ENCODE assay signal across 23 cellular contexts in genomic region chr15:35740761-35741160, GRCh38.
A peak's percentile ranks its signal among the peaks of the same experiment; 100 is the strongest.
DNase-seq lines count a peak whose midpoint lies in the region; ATAC-seq and TF ChIP-seq lines count a peak whose summit lies in the region.
"Had no signal": no experiment of that assay in that cellular context is flagged by ENCODE, and none has a peak within 500 bp of the region (broad histone marks: within the 10 kb centered on the region; RNA-seq: fewer than 3 reads in every experiment).

No MANE protein-coding gene starts in this region.

- H3K27me3 ChIP-seq in brain microvascular endothelial cell (replicated peaks): no peaks in the 10 kb centered on the region
- no peaks in the 10 kb centered on the region for H3K27me3 ChIP-seq in H9 (ENCODE audit: insufficient read depth, low read length)
- H3K27me3 ChIP-seq: BE2C, esophagus squamous epithelium had no signal

- H3K79me2 ChIP-seq in H9 (ENCODE audit: insufficient read depth, low read length): no peaks in the 10 kb centered on the region

- H2BK5ac ChIP-seq in H9 (ENCODE audit: insufficient read length, low read length): no peak overlapping the region

- no peaks in the 10 kb centered on the region for H3K79me1 ChIP-seq in H9 (ENCODE audit: insufficient read depth, low read depth, low read length, poor library complexity, severe bottlenecking)

- H3T11ph ChIP-seq in H9 (ENCODE audit: low read length): no peak overlapping the region

- peaks cover 0 to 1% (median 0%) of the 10 kb centered on the region in 3 experiments; a peak in 2 of 7 replicates for H3K36me3 Mint-ChIP-seq in H9 (ENCODE audit: insufficient read depth in 1 of 3, low read depth in 3 of 3)
- H3K36me3 Mint-ChIP-seq: activated CD4-positive, alpha-beta memory T cell treated with anti-CD3 and anti-CD28 coated beads for 36 hours; natural killer cell had no signal

- in situ Hi-C loops in brain microvascular endothelial cell (cut with HindIII; ENCODE audit: low pct_ligation_motif_present, low sequenced_read_pairs): no loop called here

- no peak overlapping the region for H3K4me2 ChIP-seq in H9 (ENCODE audit: insufficient read depth, insufficient read length, low read length)

- no peak overlapping the region for H4K5ac ChIP-seq in H9 (ENCODE audit: insufficient read length, low read depth, low read length)

- no peak overlapping the region for H3K14ac ChIP-seq in H9 (ENCODE audit: insufficient read depth, low read length)

- no peaks in the 10 kb centered on the region for H3K9me3 ChIP-seq in H9 (ENCODE audit: control insufficient read depth, low read depth, low read length)
- H3K9me3 ChIP-seq: BE2C, esophagus squamous epithelium had no signal

- no peaks in the 10 kb centered on the region for H3K36me3 ChIP-seq in brain microvascular endothelial cell (replicated peaks)
- H3K36me3 ChIP-seq: BE2C, esophagus squamous epithelium, WERI-Rb-1 had no signal

- no peak overlapping the region for H4K91ac ChIP-seq in H9 (ENCODE audit: insufficient read length, low read depth, low read length)

- no peak overlapping the region for H2AFZ ChIP-seq in H9 (ENCODE audit: low read length)

- no peak overlapping the region for H3K4ac ChIP-seq in H9 (ENCODE audit: low read depth, low read length)

- no peak overlapping the region for H2BK20ac ChIP-seq in H9 (ENCODE audit: low read depth, low read length, poor library complexity, severe bottlenecking)

- H3K9me3 Mint-ChIP-seq in H9: peaks cover 0 to 5% of the 10 kb centered on the region in 2 experiments; a peak in 3 of 5 replicates
- H3K9me3 Mint-ChIP-seq: activated CD4-positive, alpha-beta memory T cell treated with anti-CD3 and anti-CD28 coated beads for 36 hours; activated T-cell treated with anti-CD3 and anti-CD28 coated beads, Interleukin-2, amount 50 U/mL, for 72 hours had no signal

- H2BK120ac ChIP-seq in H9 (ENCODE audit: low read depth, low read length, poor library complexity, severe bottlenecking): no peak overlapping the region

- no peak overlapping the region for H3K27ac Mint-ChIP-seq in H9
- H3K27ac Mint-ChIP-seq: activated CD4-positive, alpha-beta memory T cell treated with anti-CD3 and anti-CD28 coated beads for 36 hours; activated T-cell treated with anti-CD3 and anti-CD28 coated beads, Interleukin-2, amount 50 U/mL, for 72 hours; natural killer cell had no signal

- no peaks in the 10 kb centered on the region for H3K23me2 ChIP-seq in H9 (ENCODE audit: insufficient read length, low read depth, low read length, poor library complexity, severe bottlenecking)

- no peak overlapping the region for H3K18ac ChIP-seq in H9 (ENCODE audit: insufficient read length, low read depth, low read length)

- H3K9ac ChIP-seq in H9 (ENCODE audit: extremely low read depth, insufficient read length, low read length): no peak overlapping the region

- DNase-seq in EH (ENCODE audit: low read depth) (peak; percentile 76), NCI-H1694 treated with DMSO at 0.1 percent for 48 hours (lab: John Stamatoyannopoulos, UW) (peak; percentile 33), brain microvascular endothelial cell (peak; percentile 50), glomerular visceral epithelial cell (ENCODE audit: extremely low spot score) (peak; percentile 5), H9 (no peak), DMS79 (lab: John Stamatoyannopoulos, UW) (no peak)
- DNase-seq: activated CD4-positive, alpha-beta memory T cell treated with anti-CD3 and anti-CD28 coated beads for 36 hours; activated T-cell treated with anti-CD3 and anti-CD28 coated beads, Interleukin-2, amount 50 U/mL, for 72 hours; BE2C; esophagus squamous epithelium; GF-D8; hippocampal formation; Karpas-422; natural killer cell; NCI-H1105; NCI-H2227 treated with DMSO at 0.1 percent for 48 hours; stimulated activated CD4-positive, alpha-beta T cell treated with anti-CD3 and anti-CD28 coated beads, Interleukin-4, amount 100 ng/mL, for 4 hours; substantia nigra; T-helper 1 cell; WERI-Rb-1 had no signal

- H3K27ac ChIP-seq in brain microvascular endothelial cell (no peak overlapping the region), H9 (ENCODE audit: insufficient read length, low read depth, low read length) (no peak overlapping the region)
- H3K27ac ChIP-seq: esophagus squamous epithelium, skin epidermis, WERI-Rb-1 had no signal

- no peaks in the 10 kb centered on the region for H3K4me1 ChIP-seq in H9 (ENCODE audit: insufficient read depth, low read length)

- no peak overlapping the region for H3K4me3 Mint-ChIP-seq in H9
- H3K4me3 Mint-ChIP-seq: activated CD4-positive, alpha-beta memory T cell treated with anti-CD3 and anti-CD28 coated beads for 36 hours; activated T-cell treated with anti-CD3 and anti-CD28 coated beads, Interleukin-2, amount 50 U/mL, for 72 hours; natural killer cell had no signal

- H3K4me3 ChIP-seq in brain microvascular endothelial cell (ENCODE audit: low read depth, low read length): no peak overlapping the region
- H3K4me3 ChIP-seq: esophagus squamous epithelium, skin epidermis had no signal

- no peak overlapping the region for H2AK5ac ChIP-seq in H9 (ENCODE audit: insufficient read length, low read length)

- H3K56ac ChIP-seq in H9 (ENCODE audit: insufficient read length, low read depth, low read length): no peak overlapping the region

- no peaks in the 10 kb centered on the region for H3K27me3 Mint-ChIP-seq in H9 (ENCODE audit: low read depth)

- H3K23ac ChIP-seq in H9 (ENCODE audit: insufficient read length, low read depth, low read length): no peak overlapping the region

- H2BK15ac ChIP-seq in H9 (ENCODE audit: low read depth, low read length): no peak overlapping the region

- TF ChIP-seq CTCF in brain microvascular endothelial cell (IDR thresholded peaks at IDR 0.05; ENCODE audit: low read depth, low read length, missing control alignments): no peak
- TF ChIP-seq CTCF in H9 (conservative IDR thresholded peaks at IDR 0.05): no peak

- H3K4me1 Mint-ChIP-seq in H9: peaks cover 3 to 7% of the 10 kb centered on the region in 2 experiments; a peak in 3 of 4 replicates
- H3K4me1 Mint-ChIP-seq: natural killer cell had no signal

- H4K20me1 ChIP-seq in H9 (ENCODE audit: control insufficient read depth, insufficient read depth, insufficient read length): no peaks in the 10 kb centered on the region

- H4K8ac ChIP-seq in H9 (replicated peaks; ENCODE audit: insufficient read length, low read depth, low read length): no peak overlapping the region

- H2BK12ac ChIP-seq in H9 (ENCODE audit: insufficient read length, low read depth, low read length): no peak overlapping the region

- ATAC-seq in HG02852 (IDR thresholded peaks at IDR 0.05; ENCODE audit: unreplicated experiment): no peak
- ATAC-seq in HG02970 (IDR thresholded peaks at IDR 0.05; ENCODE audit: low FRiP score, unreplicated experiment): no peak
- ATAC-seq: activated T-cell treated with anti-CD3 and anti-CD28 coated beads, Interleukin-2, amount 50 U/mL, for 72 hours; natural killer cell had no signal

Comparison
In these comparisons a context has a peak if more than half of its experiments do, and no peak if none do; other contexts are left out.
1. DNase-seq: peak in EH (single experiment), NCI-H1694 treated with DMSO at 0.1 percent for 48 hours (single experiment), brain microvascular endothelial cell (single experiment) and glomerular visceral epithelial cell (single experiment); none in H9 (single experiment) and DMS79 (single experiment).